ENCODE assay signal across 12 cellular contexts in genomic region chr7:111958889-111959288, GRCh38.
A peak's percentile ranks its signal among the peaks of the same experiment; 100 is the strongest.
DNase-seq lines count a peak whose midpoint lies in the region; ATAC-seq and TF ChIP-seq lines count a peak whose summit lies in the region.
"Had no signal": no experiment of that assay in that cellular context is flagged by ENCODE, and none has a peak within 500 bp of the region (broad histone marks: within the 10 kb centered on the region; RNA-seq: fewer than 3 reads in every experiment).

No MANE protein-coding gene starts in this region.

- H3K36me3 ChIP-seq in adrenal gland (replicated peaks in 1 of 2) (no peaks in the 10 kb centered on the region), PC-9 (ENCODE audit: low read depth) (no peaks in the 10 kb centered on the region)

- no peak for ATAC-seq in sciatic nerve

- H3K4me1 ChIP-seq in adrenal gland (replicated peaks in 1 of 2) = peaks cover 6 to 37% of the 10 kb centered on the region in 2 donors
- no peaks in the 10 kb centered on the region for H3K4me1 ChIP-seq in PC-9 (replicated peaks; ENCODE audit: insufficient read depth)

- TF ChIP-seq CTCF in adrenal gland (IDR thresholded peaks at IDR 0.05) (no peak), PC-9 (conservative IDR thresholded peaks at IDR 0.05) (no peak)

- no peak overlapping the region for H2AFZ ChIP-seq in PC-9

- POLR2A ChIA-PET in PC-9 (lab: Charles Lee; ENCODE audit: unreplicated experiment) = no interaction called here

- no peaks in the 10 kb centered on the region for H3K27me3 ChIP-seq in adrenal gland
- no peaks in the 10 kb centered on the region for H3K27me3 ChIP-seq in PC-9 (ENCODE audit: insufficient read depth, low read depth)

- H3K9me3 ChIP-seq in adrenal gland (replicated peaks in 1 of 3) (no peaks in the 10 kb centered on the region), PC-9 (ENCODE audit: insufficient read depth, low read depth) (no peaks in the 10 kb centered on the region)

- H3K79me2 ChIP-seq in PC-9 (ENCODE audit: low read depth) = no peaks in the 10 kb centered on the region

- no peak overlapping the region for H3K4me2 ChIP-seq in PC-9

- DNase-seq in DMS153 (lab: John Stamatoyannopoulos, UW) = peak; percentile 51
- DNase-seq in NCI-H1436 (lab: John Stamatoyannopoulos, UW) = peak; percentile 47
- DNase-seq in RPMI7951 (ENCODE audit: low read depth) = peak; percentile 47
- DNase-seq in kidney tubule cell (ENCODE audit: low spot score) = peak; percentile 27
- no peak for DNase-seq in adrenal gland
- DNase-seq in PC-9 = no peak
- DNase-seq in sciatic nerve (ENCODE audit: low spot score) = no peak
- no peak for DNase-seq in activated CD4-positive, alpha-beta T cell treated with anti-CD3 and anti-CD28 coated beads, Interleukin-2, amount 50 U/mL, for 4 hours
- DNase-seq: foreskin fibroblast, GDM1, immature natural killer cell, Right ventricle myocardium superior had no signal

- no peaks in the 10 kb centered on the region for H3K9me2 ChIP-seq in PC-9 (ENCODE audit: insufficient read depth)

- no peak for TF ChIP-seq POLR2A in adrenal gland (IDR thresholded peaks at IDR 0.05)

- no peaks in the 10 kb centered on the region for H4K20me1 ChIP-seq in PC-9 (ENCODE audit: insufficient read depth)

- CTCF ChIA-PET in PC-9 (lab: Charles Lee) = no interaction called here

- no peaks in the 10 kb centered on the region for H3F3A ChIP-seq in PC-9 (ENCODE audit: insufficient read depth, low read depth)

- intact Hi-C loops in adrenal gland (cut with DNase I) = no loop called here
- intact Hi-C loops in PC-9 (cut with micrococcal nuclease; ENCODE audit: unreplicated experiment) = no loop called here
- intact Hi-C loops in sciatic nerve (cut with DNase I) = no loop called here

- H3K27ac ChIP-seq in adrenal gland (peak overlapping the region in 1 of 5 donors; percentile 1), PC-9 (no peak overlapping the region)

- H3K4me3 ChIP-seq in adrenal gland (no peak overlapping the region), PC-9 (no peak overlapping the region)

- BruUV-seq in PC-9 (replicated peaks; lab: Mats Ljungman, UMichigan) = no TSS peak

- WGBS in adrenal gland, 4 donors = 57 to 74% (median 68%) methylated on average over 4 of the region's 4 CpGs

Comparison
In these comparisons a context has a peak if more than half of its experiments do, and no peak if none do; other contexts are left out.
1. DNase-seq: peak in DMS153 (single experiment), NCI-H1436 (single experiment), RPMI7951 (single experiment) and kidney tubule cell (single experiment); none in adrenal gland (0 of 7), PC-9 (0 of 2), sciatic nerve (single experiment) and activated CD4-positive, alpha-beta T cell treated with anti-CD3 and anti-CD28 coated beads, Interleukin-2, amount 50 U/mL, for 4 hours (0 of 2).